In genomic region chr6:168030881-168031280, GRCh38 we compare ENCODE assay signal across 21 cellular contexts. TPM values are rescaled to one million over a fixed set of nuclear protein-coding genes. Genes with fewer than 3 reads are reported as not detected.
"Had no signal": no experiment of that assay in that cellular context is flagged by ENCODE, and none has a peak within 500 bp of the region (broad histone marks: within the 10 kb centered on the region; RNA-seq: fewer than 3 reads in every experiment).

No MANE protein-coding gene starts in this region.

- H3K4me3 Mint-ChIP-seq: effector memory CD8-positive, alpha-beta T cell; memory B cell; natural killer cell; T-helper 2 cell treated with Interferon-gamma antibody and Interleukin-4, amounts not matched to agents 5 μg/mL and 100 μg/mL, for 36 hours had no signal

- H3K4me1 Mint-ChIP-seq: memory B cell had no signal

- ATAC-seq: effector memory CD8-positive, alpha-beta T cell; left lung; natural killer cell; right lobe of liver had no signal

- H3K9me3 Mint-ChIP-seq: effector memory CD8-positive, alpha-beta T cell; memory B cell; natural killer cell had no signal

- H3K36me3 Mint-ChIP-seq: memory B cell, natural killer cell had no signal

- H3K27me3 ChIP-seq: breast epithelium, right lobe of liver had no signal

- H3K27ac Mint-ChIP-seq: memory B cell; natural killer cell; progenitor cell of endocrine pancreas; T-helper 2 cell treated with Interferon-gamma antibody and Interleukin-4, amounts not matched to agents 5 μg/mL and 100 μg/mL, for 36 hours had no signal

- DNase-seq: activated CD4-positive, alpha-beta T cell treated with anti-CD3 and anti-CD28 coated beads, Interleukin-2, amount 50 U/mL, for 1 hour; activated naive CD4-positive, alpha-beta T cell treated with Interleukin-2 at 50 U/mL for 16 hours; aorta; dermis blood vessel endothelial cell; effector memory CD8-positive, alpha-beta T cell; foreskin melanocyte; left lung; natural killer cell; occipital lobe; stimulated activated CD4-positive, alpha-beta T cell treated with anti-CD3 and anti-CD28 coated beads, Interleukin-12 subunit alpha, Interleukin-12 subunit beta, amount 100 ng/mL, for 4 hours; stimulated activated CD4-positive, alpha-beta T cell treated with anti-CD3 and anti-CD28 coated beads, Interleukin-2, amount 100 ng/mL, for 24 hours had no signal

- H3K36me3 ChIP-seq: breast epithelium, left lung, right lobe of liver had no signal

- H3K4me1 ChIP-seq: breast epithelium, right lobe of liver had no signal

- H3K4me3 ChIP-seq: breast epithelium, left lung, right lobe of liver had no signal

- H3K9me3 ChIP-seq: breast epithelium, left lung, right lobe of liver had no signal

RNA-seq across cellular contexts. Expression of gene KIF25, which starts 33.4 kb away (rescaled TPM):
- total RNA-seq: activated CD8-positive, alpha-beta memory T cell treated with anti-CD3 and anti-CD28 coated beads for 36 hours; dermis blood vessel endothelial cell; natural killer cell; occipital lobe; progenitor cell of endocrine pancreas; urinary bladder had no signal
- polyA plus RNA-seq: fibroblast of lung, keratinocyte had no signal

RNA-seq across cellular contexts. Expression of gene FRMD1, which starts 48.1 kb away (rescaled TPM):
- total RNA-seq: activated CD8-positive, alpha-beta memory T cell treated with anti-CD3 and anti-CD28 coated beads for 36 hours; cerebellum; dermis blood vessel endothelial cell; fibroblast of lung; left lung; natural killer cell; occipital lobe; progenitor cell of endocrine pancreas had no signal
- polyA plus RNA-seq: fibroblast of lung, keratinocyte had no signal
